Comparison of ENCODE assay signal across 1 cellular context in genomic region chr17:42744283-42744805, GRCh38.
TF ChIP-seq lines count a peak whose summit lies in the region.

No MANE protein-coding gene starts in this region.

TF ChIP-seq in HepG2, 621 proteins besides CTCF, POLR2A, EP300 and RAD21 (continued from another document and continues in another):
- no peak for TF ChIP-seq ZNF281 (CRISPR knock-in tag; IDR thresholded peaks at IDR 0.05; ENCODE audit: borderline replicate concordance)
- TF ChIP-seq ZNF644 (CRISPR knock-in tag; IDR thresholded peaks at IDR 0.05; ENCODE audit: low read depth), result no peak
- peak; percentile 75 for TF ChIP-seq SAP130 (CRISPR knock-in tag; IDR thresholded peaks at IDR 0.05; ENCODE audit: low read depth)
- TF ChIP-seq SRSF1 (optimal IDR thresholded peaks at IDR 0.05; ENCODE audit: low read depth, low read length), result peak; percentile 57
- TF ChIP-seq ZNF691 (CRISPR knock-in tag; IDR thresholded peaks at IDR 0.05; ENCODE audit: borderline replicate concordance, low read depth), result 0 out of 2 replicates have a peak, but pooled peaks have one; percentile 79
- 0 out of 2 replicates have a peak, but pooled peaks have one; percentile 34 for TF ChIP-seq ATF2 (CRISPR knock-in tag; IDR thresholded peaks at IDR 0.05)
- 0 out of 2 replicates have a peak, but pooled peaks have one; percentile 22 for TF ChIP-seq ZNF646 (CRISPR knock-in tag; IDR thresholded peaks at IDR 0.05)
- TF ChIP-seq RARA (CRISPR knock-in tag; IDR thresholded peaks at IDR 0.05), result peak; percentile 21; the same call in 1 of the 2 replicates
- no peak for TF ChIP-seq ZHX2 (IDR thresholded peaks at IDR 0.05; ENCODE audit: low read depth)
- peak; percentile 34; the same call in 1 of the 2 replicates for TF ChIP-seq ZHX2 (CRISPR knock-in tag; IDR thresholded peaks at IDR 0.05; ENCODE audit: borderline replicate concordance)
- TF ChIP-seq NBN (conservative IDR thresholded peaks at IDR 0.05), result no peak
- peak; percentile 18; the same call in 1 of the 2 replicates for TF ChIP-seq ZNF768 (CRISPR knock-in tag; IDR thresholded peaks at IDR 0.05)
- TF ChIP-seq PHF5A (CRISPR knock-in tag; IDR thresholded peaks at IDR 0.05; ENCODE audit: low read depth, unreplicated experiment), result no peak
- peak; percentile 9; the same call in 1 of the 2 replicates for TF ChIP-seq ARID5B (CRISPR knock-in tag; IDR thresholded peaks at IDR 0.05)
- peak; percentile 72; the same call in 1 of the 2 replicates for TF ChIP-seq ZNF446 (CRISPR knock-in tag; IDR thresholded peaks at IDR 0.05)
- no peak for TF ChIP-seq MAFK (conservative IDR thresholded peaks at IDR 0.05 in 1 of 2, IDR thresholded peaks at IDR 0.05 in 1 of 2; ENCODE audit: low read length in 2 of 2)
- TF ChIP-seq HNRNPL (IDR thresholded peaks at IDR 0.05; ENCODE audit: low read depth, low read length), result 0 out of 2 replicates have a peak, but pooled peaks have one; percentile 18
- no peak for TF ChIP-seq ZNF335 (CRISPR knock-in tag; IDR thresholded peaks at IDR 0.05)
- peak; percentile 37; the same call in 1 of the 2 replicates for TF ChIP-seq ZNF12 (CRISPR knock-in tag; IDR thresholded peaks at IDR 0.05)
- TF ChIP-seq ZNF333 (CRISPR knock-in tag; IDR thresholded peaks at IDR 0.05; ENCODE audit: borderline replicate concordance), result no peak
- TF ChIP-seq ELF4 (CRISPR knock-in tag; IDR thresholded peaks at IDR 0.05; ENCODE audit: borderline replicate concordance), result no peak
- TF ChIP-seq ATF7 (IDR thresholded peaks at IDR 0.05), result no peak
- TF ChIP-seq ATF7 (CRISPR knock-in tag; IDR thresholded peaks at IDR 0.05), result no peak
- TF ChIP-seq SMAD1 (CRISPR knock-in tag; IDR thresholded peaks at IDR 0.05; ENCODE audit: borderline replicate concordance, low read depth), result no peak; the same call in 1 of the 2 replicates
- TF ChIP-seq ZNF616 (CRISPR knock-in tag; IDR thresholded peaks at IDR 0.05; ENCODE audit: low read depth), result 0 out of 2 replicates have a peak, but pooled peaks have one; percentile 64
- TF ChIP-seq ZNF275 (CRISPR knock-in tag; IDR thresholded peaks at IDR 0.05; ENCODE audit: borderline replicate concordance), result no peak
- TF ChIP-seq BRD4 (CRISPR knock-in tag; IDR thresholded peaks at IDR 0.05), result peak; percentile 52; the same call in 1 of the 2 replicates
